29 cellular contexts compared by ENCODE assay signal in the genomic region with DNA sequence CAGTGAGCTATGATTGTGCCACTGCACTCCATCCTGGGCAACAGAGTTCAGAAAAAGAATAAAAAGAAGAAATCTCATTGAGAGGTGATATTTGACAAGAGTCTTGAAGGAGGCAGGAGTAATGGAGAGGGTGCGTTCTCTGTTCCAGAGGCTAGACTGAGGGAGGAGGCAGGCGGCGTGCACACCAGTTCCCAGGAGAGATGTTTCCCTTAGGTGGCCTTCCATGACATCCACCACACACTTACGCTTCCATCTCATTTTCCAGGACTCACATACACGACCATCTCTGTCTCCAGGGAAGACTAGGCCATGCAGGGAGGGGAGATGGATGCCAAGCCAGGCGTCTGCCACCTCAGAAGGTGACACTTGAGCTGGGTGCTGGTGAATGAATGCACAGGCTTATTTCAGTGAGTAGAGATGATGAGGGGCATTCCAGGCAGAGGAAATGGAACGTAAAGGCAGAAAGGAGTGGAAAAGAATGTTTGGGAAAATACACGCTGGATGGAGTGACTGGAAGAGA.
"Had no signal": no experiment of that assay in that cellular context is flagged by ENCODE, and none has a peak within 500 bp of the region (broad histone marks: within the 10 kb centered on the region; RNA-seq: fewer than 3 reads in every experiment).

No MANE protein-coding gene starts in this region.

- H3K36me3 Mint-ChIP-seq: activated CD4-positive, alpha-beta memory T cell treated with anti-CD3 and anti-CD28 coated beads for 36 hours; activated naive CD4-positive, alpha-beta T cell treated with anti-CD3 and anti-CD28 coated beads, Interleukin-2, amount 10 ng/mL, durations not matched to agents 7 days and 5 days; WTC11 had no signal

- H3K27me3 Mint-ChIP-seq: activated CD4-positive, alpha-beta T cell treated with anti-CD3 and anti-CD28 coated beads, Interleukin-2, amount 10 ng/mL, durations not matched to agents 7 days and 5 days; activated naive CD8-positive, alpha-beta T cell treated with anti-CD3 and anti-CD28 coated beads for 36 hours had no signal

- H3K4me3 Mint-ChIP-seq: activated CD4-positive, alpha-beta memory T cell treated with anti-CD3 and anti-CD28 coated beads for 36 hours; activated CD4-positive, alpha-beta T cell treated with anti-CD3 and anti-CD28 coated beads, Interleukin-2, amount 10 ng/mL, durations not matched to agents 7 days and 5 days; activated naive CD4-positive, alpha-beta T cell treated with anti-CD3 and anti-CD28 coated beads, Interleukin-2, amount 10 ng/mL, durations not matched to agents 7 days and 5 days; activated naive CD8-positive, alpha-beta T cell treated with anti-CD3 and anti-CD28 coated beads for 36 hours; activated T-cell treated with anti-CD3 and anti-CD28 coated beads, Interleukin-2, amount 50 U/mL, for 72 hours; IgD-negative memory B cell; T-helper 1 cell treated with Interleukin-12 subunit alpha and Interleukin-12 subunit beta and Interleukin-4 antibody, amounts not matched to agents 30 μg/mL and 1 μg/mL, for 36 hours; WTC11 had no signal

- H3K27ac Mint-ChIP-seq: activated CD4-positive, alpha-beta memory T cell treated with anti-CD3 and anti-CD28 coated beads for 36 hours; activated CD4-positive, alpha-beta T cell treated with anti-CD3 and anti-CD28 coated beads, Interleukin-2, amount 10 ng/mL, durations not matched to agents 7 days and 5 days; activated naive CD4-positive, alpha-beta T cell treated with anti-CD3 and anti-CD28 coated beads, Interleukin-2, amount 10 ng/mL, durations not matched to agents 7 days and 5 days; activated naive CD8-positive, alpha-beta T cell treated with anti-CD3 and anti-CD28 coated beads for 36 hours; activated T-cell treated with anti-CD3 and anti-CD28 coated beads, Interleukin-2, amount 50 U/mL, for 72 hours; activated T-helper 2 cell treated with anti-CD3 and anti-CD28 coated beads, Interferon-gamma antibody, Interleukin-2, Interleukin-4, amounts not matched to agents 10 μg/mL and 5 μg/mL and 100 μg/mL, durations not matched to agents 14 hours and 24 hours and 36 hours; IgD-negative memory B cell; T-helper 1 cell treated with Interleukin-12 subunit alpha and Interleukin-12 subunit beta and Interleukin-4 antibody, amounts not matched to agents 30 μg/mL and 1 μg/mL, for 36 hours; WTC11 had no signal

- H3K36me3 ChIP-seq: brain microvascular endothelial cell, cardiac muscle cell, Peyer's patch, SJSA1 had no signal

- H3K9me3 ChIP-seq: Peyer's patch, SJSA1 had no signal

- ATAC-seq: activated T-cell treated with anti-CD3 and anti-CD28 coated beads, Interleukin-2, amount 50 U/mL, for 72 hours; WTC11 had no signal

- H3K4me3 ChIP-seq: cardiac muscle cell, Peyer's patch, SJSA1 had no signal

- H3K4me1 ChIP-seq: Peyer's patch, SJSA1 had no signal

- H3K27me3 ChIP-seq: brain microvascular endothelial cell, cardiac muscle cell, Peyer's patch, SJSA1 had no signal

- H3K9me3 Mint-ChIP-seq: activated CD4-positive, alpha-beta T cell treated with anti-CD3 and anti-CD28 coated beads, Interleukin-2, amount 10 ng/mL, durations not matched to agents 7 days and 5 days; activated naive CD4-positive, alpha-beta T cell treated with anti-CD3 and anti-CD28 coated beads, Interleukin-2, amount 10 ng/mL, durations not matched to agents 7 days and 5 days; activated naive CD8-positive, alpha-beta T cell treated with anti-CD3 and anti-CD28 coated beads for 36 hours; activated T-cell treated with anti-CD3 and anti-CD28 coated beads, Interleukin-2, amount 50 U/mL, for 72 hours; activated T-helper 2 cell treated with anti-CD3 and anti-CD28 coated beads, Interferon-gamma antibody, Interleukin-2, Interleukin-4, amounts not matched to agents 10 μg/mL and 5 μg/mL and 100 μg/mL, durations not matched to agents 14 hours and 24 hours and 36 hours; T-helper 1 cell treated with Interleukin-12 subunit alpha and Interleukin-12 subunit beta and Interleukin-4 antibody, amounts not matched to agents 30 μg/mL and 1 μg/mL, for 36 hours had no signal

- H3K27ac ChIP-seq: brain microvascular endothelial cell, cardiac muscle cell, Peyer's patch, RWPE1, SJSA1 had no signal

- DNase-seq: activated CD4-positive, alpha-beta memory T cell treated with anti-CD3 and anti-CD28 coated beads for 36 hours; activated CD4-positive, alpha-beta T cell treated with anti-CD3 and anti-CD28 coated beads, Interleukin-2, amount 10 ng/mL, durations not matched to agents 7 days and 5 days; activated CD4-positive, CD25-positive, alpha-beta regulatory T cell treated with anti-CD3 and anti-CD28 coated beads, Interleukin-2, amount 50 U/mL, for 72 hours; activated CD8-positive, alpha-beta memory T cell treated with anti-CD3 and anti-CD28 coated beads, Interleukin-2, amount 50 U/mL, for 4 hours; activated gamma-delta T cell treated with Interleukin-2 at 50 U/mL for 16 hours; activated naive CD4-positive, alpha-beta T cell treated with anti-CD3 and anti-CD28 coated beads, Interleukin-2, amount 10 ng/mL, durations not matched to agents 7 days and 5 days; activated naive CD8-positive, alpha-beta T cell treated with anti-CD3 and anti-CD28 coated beads for 36 hours; activated T-cell treated with anti-CD3 and anti-CD28 coated beads, Interleukin-2, amount 50 U/mL, for 72 hours; brain microvascular endothelial cell; KG1; NCI-H1092; NCI-H1417; NCI-H2029; NCI-H2107; NCI-H2171 treated with DMSO at 0.1 percent for 48 hours; NCI-H345; NCI-H510A; NCI-H69; NK-92 treated with Interleukin-12 subunit alpha and Interleukin-12 subunit beta, amount 100 ng/mL, for 24 hours; Peyer's patch; SHP77; T-helper 9 cell had no signal
